12 cellular contexts compared by ENCODE assay signal in the genomic region with DNA sequence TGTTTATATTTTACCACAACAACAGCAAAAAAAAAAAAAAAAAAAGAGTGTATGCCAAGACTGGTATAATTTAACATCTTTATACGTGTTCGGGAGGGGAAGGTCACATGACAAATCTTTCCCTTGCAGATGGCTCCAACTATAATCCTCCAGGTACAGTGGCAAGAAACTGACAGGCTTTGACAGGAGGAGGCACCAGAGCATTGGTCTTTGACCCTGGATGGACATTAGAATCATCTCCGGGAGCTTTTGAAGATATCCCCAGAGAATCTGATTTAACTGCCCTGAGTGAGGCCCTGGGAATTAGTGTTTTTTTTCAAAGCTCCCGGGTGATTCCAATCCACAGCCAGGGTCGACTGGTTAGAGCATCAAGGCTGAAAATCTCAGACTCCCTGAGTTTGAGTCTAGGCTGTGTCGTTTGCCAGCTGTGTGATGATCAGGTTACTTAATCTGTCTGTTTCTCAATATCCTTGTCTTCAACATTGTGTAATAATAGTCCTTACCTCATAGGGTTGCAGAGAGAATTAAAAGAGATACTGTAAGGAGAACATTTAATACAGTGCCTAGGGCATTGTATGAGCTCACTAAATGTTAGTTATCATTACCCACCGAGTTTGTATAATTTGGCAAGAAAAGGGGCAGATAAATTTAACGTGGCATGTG. TPM values are rescaled to one million over a fixed set of nuclear protein-coding genes. Genes with fewer than 3 reads are reported as not detected.
DNase-seq lines count a peak whose midpoint lies in the region; ATAC-seq, FAIRE-seq and TF ChIP-seq lines count a peak whose summit lies in the region.
"Had no signal": no experiment of that assay in that cellular context is flagged by ENCODE, and none has a peak within 500 bp of the region (broad histone marks: within the 10 kb centered on the region; RNA-seq: fewer than 3 reads in every experiment).

No MANE protein-coding gene starts in this region.

- no peak overlapping the region for H2BK5ac ChIP-seq in H1 (ENCODE audit: low read depth, low read length)

- H3K4me3 Mint-ChIP-seq in osteocyte (ENCODE audit: unreplicated experiment) = no peak overlapping the region

- no peak for FAIRE-seq in H1 (lab: Jason Lieb, UNC)
- FAIRE-seq: G401.6 had no signal

- no peak overlapping the region for H3K27ac ChIP-seq in H1 (ENCODE audit: low read depth, low read length)
- H3K27ac ChIP-seq: sigmoid colon had no signal

- CTCF ChIA-PET in H1 (lab: Charles Lee; ENCODE audit: partially characterized antibody) = interaction anchor here (0.7 to 1.7 kb wide), 3 partner anchors 26 to 94 kb away, joined by 3 to 5 read pairs (median 5); no protein-coding TSS in a partner anchor

- H4K20me1 ChIP-seq in H1 (replicated peaks in 1 of 2; ENCODE audit: control insufficient read depth in 1 of 2, insufficient read depth in 2 of 2, low read length in 2 of 2) = no peaks in the 10 kb centered on the region

- no peak overlapping the region for H2AFZ ChIP-seq in H1 (ENCODE audit: low read length)

- TF ChIP-seq RAD21 in H1 (IDR thresholded peaks at IDR 0.05 in 1 of 2, conservative IDR thresholded peaks at IDR 0.05 in 1 of 2; ENCODE audit: low read depth in 2 of 2, low read length in 2 of 2) = peak; percentile 19 to 31; a peak in 3 of 4 replicates

- peaks cover 35% of the 10 kb centered on the region for H3K27me3 Mint-ChIP-seq in osteocyte (ENCODE audit: unreplicated experiment)

- no peaks in the 10 kb centered on the region for H3K4me1 ChIP-seq in H1 (replicated peaks in 1 of 4; ENCODE audit: control insufficient read depth in 3 of 4, insufficient read depth in 4 of 4, low read length in 3 of 4)
- H3K4me1 ChIP-seq: sigmoid colon had no signal

- H3K27me3 ChIP-seq in H1 (replicated peaks in 1 of 4; ENCODE audit: control insufficient read depth in 3 of 4, extremely low read depth in 1 of 4, insufficient read depth in 3 of 4, low read length in 3 of 4) = peaks cover 0 to 2% (median 0%) of the 10 kb centered on the region in 4 experiments; a peak in 2 of 7 replicates

- no peak overlapping the region for H3K23ac ChIP-seq in H1 (ENCODE audit: insufficient read length)

- no peaks in the 10 kb centered on the region for H3K79me2 ChIP-seq in H1 (ENCODE audit: control insufficient read depth in 1 of 2, insufficient read depth in 2 of 2, low read length in 2 of 2)

- H2BK20ac ChIP-seq in H1 (ENCODE audit: low read length) = no peak overlapping the region

- no peak overlapping the region for H3K4me3 ChIP-seq in H1 (ENCODE audit: extremely low read depth in 1 of 4, insufficient read depth in 2 of 4, low read depth in 3 of 4, low read length in 4 of 4)
- H3K4me3 ChIP-seq: sigmoid colon had no signal

- no peak for TF ChIP-seq POLR2A in H1 (IDR thresholded peaks at IDR 0.05; ENCODE audit: control extremely low read depth in 1 of 2, low read depth in 2 of 2, low read length in 2 of 2)

- H3K9me3 Mint-ChIP-seq in osteocyte (ENCODE audit: unreplicated experiment) = no peaks in the 10 kb centered on the region

- POLR2A ChIA-PET in H1 (lab: Charles Lee; ENCODE audit: partially characterized antibody) = interaction anchor here (1.2 kb wide), 1 partner anchor 94 kb away, joined by 3 read pairs; no protein-coding TSS in a partner anchor

- H3K36me3 Mint-ChIP-seq in osteocyte (ENCODE audit: unreplicated experiment) = no peaks in the 10 kb centered on the region

- no peak overlapping the region for H3K9ac ChIP-seq in H1 (replicated peaks in 1 of 4; ENCODE audit: extremely low read depth in 1 of 4, low read depth in 3 of 4, low read length in 3 of 4)

- TF ChIP-seq EP300 in H1 (IDR thresholded peaks at IDR 0.05; ENCODE audit: borderline replicate concordance in 1 of 2, low read depth in 2 of 2, low read length in 2 of 2) = no peak

- peak in 1 of 3 experiments; percentile 6; a peak in 1 of 4 replicates for TF ChIP-seq CTCF in H1 (IDR thresholded peaks at IDR 0.05; ENCODE audit: control extremely low read depth in 1 of 3, insufficient read depth in 1 of 3, low read depth in 1 of 3, low read length in 3 of 3)
- TF ChIP-seq CTCF in osteocyte (IDR thresholded peaks at IDR 0.05) = no peak

- H2BK12ac ChIP-seq in H1 (ENCODE audit: low read depth, low read length) = no peak overlapping the region

- no peak overlapping the region for H3K18ac ChIP-seq in H1 (ENCODE audit: extremely low read depth, low read length)

- H2BK15ac ChIP-seq in H1 (ENCODE audit: low read length) = no peak overlapping the region

- H3K4me2 ChIP-seq in H1 (ENCODE audit: insufficient read depth in 1 of 2, low read depth in 2 of 2, low read length in 2 of 2) = no peak overlapping the region

- DNase-seq in GM04504 (ENCODE audit: low read depth) = peak; percentile 26
- DNase-seq in NOMO-1 (lab: John Stamatoyannopoulos, UW; ENCODE audit: unreplicated experiment in 2 of 2) = peak; percentile 54 to 81
- no peak for DNase-seq in H1 (ENCODE audit: low read depth in 1 of 2, low spot score in 2 of 2)
- DNase-seq in osteocyte (ENCODE audit: extremely low spot score, unreplicated experiment) = no peak
- DNase-seq in nucleus accumbens (lab: John Stamatoyannopoulos, UW) = no peak
- DNase-seq in medulla oblongata (ENCODE audit: extremely low spot score) = no peak
- no peak for DNase-seq in NCI-H1417 treated with DMSO at 0.1 percent for 48 hours (lab: John Stamatoyannopoulos, UW)
- DNase-seq: activated CD4-positive, alpha-beta T cell treated with anti-CD3 and anti-CD28 coated beads, Interleukin-2, amount 50 U/mL, for 1 hour; NCI-H1092 treated with DMSO at 0.1 percent for 48 hours; sigmoid colon had no signal

- H3K79me1 ChIP-seq in H1 (ENCODE audit: low read depth, low read length) = no peaks in the 10 kb centered on the region

- H3K36me3 ChIP-seq in H1 (ENCODE audit: control insufficient read depth in 2 of 4, insufficient read depth in 4 of 4, low read length in 3 of 4) = no peaks in the 10 kb centered on the region
- H3K36me3 ChIP-seq: sigmoid colon had no signal

- 87% methylated on average over 8 of the region's 8 CpGs; no CpG with 5 or more reads in 1 of the 2 experiments for WGBS in H1 (ENCODE audit: extremely low coverage in 1 of 2, insufficient coverage in 1 of 2, insufficient read length in 1 of 2, insufficient replicate concordance in 2 of 2, low coverage in 1 of 2, low lambda C conversion rate in 2 of 2, missing lambda C conversion rate in 1 of 2), 2 experiments

- no peak overlapping the region for H3K4ac ChIP-seq in H1 (replicated peaks; ENCODE audit: insufficient read length, low read depth, low read length)

- H3K4me1 Mint-ChIP-seq in osteocyte (ENCODE audit: unreplicated experiment) = peaks cover 21% of the 10 kb centered on the region

- no peak overlapping the region for H2BK120ac ChIP-seq in H1 (replicated peaks; ENCODE audit: low read depth, low read length)

- H2AK5ac ChIP-seq in H1 (ENCODE audit: low read depth, low read length) = no peak overlapping the region

- no peak overlapping the region for H3K56ac ChIP-seq in H1 (replicated peaks; ENCODE audit: insufficient read length, low read depth, low read length)

- H4K8ac ChIP-seq in H1 (ENCODE audit: extremely low read depth, insufficient read depth, low read length) = no peak overlapping the region

- no peaks in the 10 kb centered on the region for H3K23me2 ChIP-seq in H1 (ENCODE audit: low read depth, low read length)

- no peak overlapping the region for H4K91ac ChIP-seq in H1 (replicated peaks; ENCODE audit: insufficient read length, low read length)

- ATAC-seq in HG03469 (IDR thresholded peaks at IDR 0.05; ENCODE audit: unreplicated experiment) = no peak

- H4K5ac ChIP-seq in H1 (ENCODE audit: insufficient read length, low read depth, low read length) = no peak overlapping the region

- no peaks in the 10 kb centered on the region for H3K9me3 ChIP-seq in H1 (ENCODE audit: insufficient read depth in 2 of 2, low read depth in 1 of 2, low read length in 1 of 2)
- H3K9me3 ChIP-seq: sigmoid colon had no signal

- no peak overlapping the region for H3K14ac ChIP-seq in H1 (ENCODE audit: insufficient read length)

- H3K27ac Mint-ChIP-seq in osteocyte (ENCODE audit: unreplicated experiment) = peak overlapping the region; percentile 74

TF ChIP-seq in H1, 55 proteins besides CTCF, POLR2A, EP300 and RAD21 (continues in another document):
- TF ChIP-seq POU5F1 (IDR thresholded peaks at IDR 0.05; ENCODE audit: low read depth, low read length) = no peak
- TF ChIP-seq JUN (IDR thresholded peaks at IDR 0.05; ENCODE audit: low read depth, low read length) = no peak
- no peak for TF ChIP-seq EZH2 (IDR thresholded peaks at IDR 0.05; ENCODE audit: low read depth, low read length, severe bottlenecking)
- no peak for TF ChIP-seq RNF2 (IDR thresholded peaks at IDR 0.05; ENCODE audit: borderline replicate concordance, low read depth, low read length, missing control alignments, poor library complexity, severe bottlenecking)
- TF ChIP-seq SIX5 (IDR thresholded peaks at IDR 0.05; ENCODE audit: low read depth, low read length) = no peak
- no peak for TF ChIP-seq YY1 (IDR thresholded peaks at IDR 0.05; ENCODE audit: low read depth, low read length)
- TF ChIP-seq, protein P1, sequence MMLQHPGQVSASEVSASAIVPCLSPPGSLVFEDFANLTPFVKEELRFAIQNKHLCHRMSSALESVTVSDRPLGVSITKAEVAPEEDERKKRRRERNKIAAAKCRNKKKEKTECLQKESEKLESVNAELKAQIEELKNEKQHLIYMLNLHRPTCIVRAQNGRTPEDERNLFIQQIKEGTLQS (IDR thresholded peaks at IDR 0.05; ENCODE audit: insufficient read depth, low read depth, low read length) = no peak

RNA-seq across cellular contexts. Expression of a gene that starts 8.9 kb away (rescaled TPM):
- 19.9 and 22.4 TPM in 2 replicates for total RNA-seq in H1 (2021; fragmentation: NEBNext Ultra II Directional; extraction: Animal tissue kit (Norgen Biotek cat#: 25700))
- polyA plus RNA-seq in H1 (2011; rRNA removed) = 13.1 and 18.8 TPM in 2 replicates
- 14.6 TPM for polyA plus RNA-seq in H1 (2011; cell fraction: cytosol; rRNA removed)
- 46.9 TPM for polyA plus RNA-seq in H1 (2011; cell fraction: nucleus; rRNA removed)
- 35.4 to 44.8 TPM (median 39.3 TPM) in 4 replicates for polyA plus RNA-seq in H1 (2012, experiment 1 of 2)
- polyA plus RNA-seq in H1 (2012, experiment 2 of 2) = 34.1 TPM
- polyA plus RNA-seq in H1 (2013, experiment 1 of 2) = 21.6 TPM
- 18.3 TPM for polyA plus RNA-seq in H1 (2013, experiment 2 of 2)
- polyA minus RNA-seq in H1 (2011; rRNA and poly(A)+ RNA removed) = 19.3 and 20.2 TPM in 2 replicates
- polyA minus RNA-seq in H1 (2011; cell fraction: cytosol; rRNA and poly(A)+ RNA removed) = 13.8 TPM
- polyA minus RNA-seq in H1 (2011; cell fraction: nucleus; rRNA and poly(A)+ RNA removed) = 24.5 TPM
- total RNA-seq in osteocyte = 1.3 TPM in 2 replicates

RNA-seq across cellular contexts. Expression of a gene that starts 30.3 kb away (rescaled TPM):
- total RNA-seq in H1 (2021; fragmentation: NEBNext Ultra II Directional; extraction: Animal tissue kit (Norgen Biotek cat#: 25700)) = 32.8 and 36.5 TPM in 2 replicates
- 18.2 and 18.9 TPM in 2 replicates for polyA plus RNA-seq in H1 (2011; rRNA removed)
- polyA plus RNA-seq in H1 (2011; cell fraction: cytosol; rRNA removed) = 26.2 TPM
- polyA plus RNA-seq in H1 (2011; cell fraction: nucleus; rRNA removed) = 24.8 TPM
- polyA plus RNA-seq in H1 (2012, experiment 1 of 2) = 25.3 to 30.2 TPM (median 27.7 TPM) in 4 replicates
- polyA plus RNA-seq in H1 (2012, experiment 2 of 2) = 16.3 TPM
- 50.7 TPM for polyA plus RNA-seq in H1 (2013, experiment 1 of 2)
- polyA plus RNA-seq in H1 (2013, experiment 2 of 2) = 52.2 TPM
- polyA minus RNA-seq in H1 (2011; rRNA and poly(A)+ RNA removed) = 11.0 and 13.8 TPM in 2 replicates
- 10.9 TPM for polyA minus RNA-seq in H1 (2011; cell fraction: cytosol; rRNA and poly(A)+ RNA removed)
- 11.2 TPM for polyA minus RNA-seq in H1 (2011; cell fraction: nucleus; rRNA and poly(A)+ RNA removed)
- total RNA-seq in osteocyte = 35.5 and 39.7 TPM in 2 replicates

Comparison
In these comparisons a context has a peak if more than half of its experiments do, and no peak if none do; other contexts are left out.
1. DNase-seq: peak in GM04504 (single experiment) and NOMO-1 (2 of 2); none in H1 (0 of 2), osteocyte (single experiment), nucleus accumbens (0 of 56), medulla oblongata (single experiment) and NCI-H1417 treated with DMSO at 0.1 percent for 48 hours (single experiment).